1 cellular context compared by ENCODE assay signal in genomic region chr14:103499709-103500108, GRCh38.
TF ChIP-seq lines count a peak whose summit lies in the region.

No MANE protein-coding gene starts in this region.

TF ChIP-seq in HEK293, 187 proteins besides CTCF, POLR2A, EP300 and RAD21:
- TF ChIP-seq ZNF398 (tag by site-specific recombination; IDR thresholded peaks at IDR 0.05) (no peak), ZNF600 (tag by site-specific recombination; IDR thresholded peaks at IDR 0.05) (peak; percentile 82), PRDM4 (tag by site-specific recombination; IDR thresholded peaks at IDR 0.05) (peak; percentile 24; the same call in 1 of the 2 replicates)
